In the genomic region with DNA sequence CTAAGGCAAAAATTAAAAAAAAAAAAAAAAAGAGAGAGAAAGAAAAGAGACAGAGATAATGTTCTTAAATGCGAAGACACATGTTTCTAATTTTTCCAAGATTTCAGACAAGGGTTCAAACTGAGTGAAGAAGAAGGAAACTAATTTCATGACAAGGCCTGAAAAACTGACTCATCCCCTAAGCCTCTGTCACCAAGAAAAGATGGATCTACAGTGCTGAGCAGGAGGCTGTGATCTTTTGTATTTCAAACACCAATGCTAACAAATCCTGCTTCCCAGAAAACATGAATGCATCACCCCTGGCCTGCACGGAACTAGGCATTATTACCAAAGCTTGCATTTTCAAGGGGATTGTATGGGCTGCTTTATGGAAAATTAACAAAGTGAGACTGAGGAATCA, we compare ENCODE assay signal across 21 cellular contexts.
DNase-seq lines count a peak whose midpoint lies in the region; ATAC-seq and TF ChIP-seq lines count a peak whose summit lies in the region.
"Had no signal": no experiment of that assay in that cellular context is flagged by ENCODE, and none has a peak within 500 bp of the region (broad histone marks: within the 10 kb centered on the region; RNA-seq: fewer than 3 reads in every experiment).

No MANE protein-coding gene starts in this region.

- peaks cover 6% of the 10 kb centered on the region for H3K4me1 ChIP-seq in endodermal cell (ENCODE audit: control insufficient read depth, insufficient read depth, low read length)

- H3K36me3 Mint-ChIP-seq in endodermal cell (ENCODE audit: low read depth): peaks cover 7% of the 10 kb centered on the region
- peaks cover 37% of the 10 kb centered on the region for H3K36me3 Mint-ChIP-seq in nephron (ENCODE audit: low read depth)
- H3K36me3 Mint-ChIP-seq: CD8-positive, alpha-beta T cell had no signal

- no peak overlapping the region for H3K4me3 ChIP-seq in endodermal cell (ENCODE audit: low read length)

- peak overlapping the region; percentile 47 for H3K27ac ChIP-seq in endodermal cell (ENCODE audit: low read depth, low read length)
- H3K27ac ChIP-seq: C4-2B had no signal

- H3K4me3 Mint-ChIP-seq in endodermal cell: no peak overlapping the region
- no peak overlapping the region for H3K4me3 Mint-ChIP-seq in nephron
- H3K4me3 Mint-ChIP-seq: B cell; CD8-positive, alpha-beta T cell had no signal

- TF ChIP-seq CTCF in endodermal cell (conservative IDR thresholded peaks at IDR 0.05) (no peak), nephron (IDR thresholded peaks at IDR 0.05; ENCODE audit: unreplicated experiment in 3 of 3) (no peak)

- no peaks in the 10 kb centered on the region for H3K27me3 ChIP-seq in endodermal cell (ENCODE audit: control insufficient read depth, insufficient read depth, low read length, poor library complexity, severe bottlenecking)

- no peaks in the 10 kb centered on the region for H3K9me3 ChIP-seq in endodermal cell (ENCODE audit: control insufficient read depth, low read length)

- 88 to 100% methylated on average over 1 to 2 of the region's 2 CpGs for WGBS in endodermal cell (ENCODE audit: insufficient coverage in 1 of 2, insufficient read length in 1 of 2), 2 experiments

- no peaks in the 10 kb centered on the region for H3K36me3 ChIP-seq in endodermal cell (ENCODE audit: control insufficient read depth, insufficient read depth, low read length)

- H3K27ac Mint-ChIP-seq in endodermal cell (no peak overlapping the region), nephron (peak overlapping the region in 2 of 3 experiments; percentile 82 to 85)
- H3K27ac Mint-ChIP-seq: B cell; CD8-positive, alpha-beta T cell had no signal

- H3K4me1 Mint-ChIP-seq in endodermal cell (peaks cover 22% of the 10 kb centered on the region), nephron (peaks cover 33% of the 10 kb centered on the region)
- H3K4me1 Mint-ChIP-seq: B cell had no signal

- DNase-seq in EH (ENCODE audit: low read depth): peak; percentile 6
- DNase-seq in endodermal cell: no peak
- DNase-seq in NCI-H345 (lab: John Stamatoyannopoulos, UW): no peak
- no peak for DNase-seq in DMS53 treated with DMSO at 0.1 percent for 48 hours (lab: John Stamatoyannopoulos, UW; ENCODE audit: unreplicated experiment)
- DNase-seq in stimulated activated CD4-positive, alpha-beta T cell treated with anti-CD3 and anti-CD28 coated beads, Interleukin-2, amount 100 ng/mL, for 48 hours: no peak
- DNase-seq: CD8-positive, alpha-beta T cell; DMS 273 treated with DMSO at 0.1 percent for 48 hours; DMS79 treated with DMSO at 0.1 percent for 48 hours; KBM-7; NCI-H1105; NCI-H146; NCI-H1930; NCI-H2107; NCI-H446; NCI-H524 treated with DMSO at 0.1 percent for 48 hours; NCI-H774; SIG-M5 had no signal

- H3K27me3 Mint-ChIP-seq in endodermal cell (ENCODE audit: insufficient read depth): no peaks in the 10 kb centered on the region
- H3K27me3 Mint-ChIP-seq in nephron (ENCODE audit: low read depth): peaks cover 4% of the 10 kb centered on the region
- H3K27me3 Mint-ChIP-seq: B cell had no signal

- no peak for ATAC-seq in GM18520 (IDR thresholded peaks at IDR 0.05; ENCODE audit: unreplicated experiment)
- ATAC-seq: CD8-positive, alpha-beta T cell had no signal

- H3K9ac ChIP-seq in endodermal cell (ENCODE audit: extremely low read depth, low read length, poor library complexity, severe bottlenecking): no peak overlapping the region

- H3K9me3 Mint-ChIP-seq in endodermal cell (no peaks in the 10 kb centered on the region), nephron (peaks cover 8% of the 10 kb centered on the region)
